Comparison of ENCODE assay signal across 8 cellular contexts in genomic region chr19:29662604-29663404, GRCh38. TPM values are rescaled to one million over a fixed set of nuclear protein-coding genes. Genes with fewer than 3 reads are reported as not detected.
DNase-seq lines count a peak whose midpoint lies in the region; ATAC-seq and TF ChIP-seq lines count a peak whose summit lies in the region.

No MANE protein-coding gene starts in this region.

- DNase-seq in Right ventricle myocardium inferior (ENCODE audit: missing footprints) (peak; percentile 80), cardiac septum (ENCODE audit: low spot score) (no peak), islet precursor cell (peak; percentile 90), stomach (peak; percentile 74), GM10248 (ENCODE audit: extremely low spot score) (no peak)
- no peak for DNase-seq in activated naive CD8-positive, alpha-beta T cell treated with anti-CD3 and anti-CD28 coated beads, Interleukin-2, amount 10 ng/mL, durations not matched to agents 7 days and 5 days
- no peak for DNase-seq in activated CD4-positive, CD25-positive, alpha-beta regulatory T cell (lab: John Stamatoyannopoulos, UW)

- ATAC-seq in Right ventricle myocardium inferior (peak; percentile 35), GM18519 (IDR thresholded peaks at IDR 0.05; ENCODE audit: low FRiP score, unreplicated experiment) (no peak)
- no peak for ATAC-seq in activated naive CD8-positive, alpha-beta T cell treated with anti-CD3 and anti-CD28 coated beads, Interleukin-2, amount 10 ng/mL, durations not matched to agents 7 days and 5 days (ENCODE audit: low read depth)

- H3K9me3 Mint-ChIP-seq in activated naive CD8-positive, alpha-beta T cell treated with anti-CD3 and anti-CD28 coated beads, Interleukin-2, amount 10 ng/mL, durations not matched to agents 7 days and 5 days, result no peaks in the 10 kb centered on the region

- no peak for TF ChIP-seq POLR2A in stomach (IDR thresholded peaks at IDR 0.05)

- no peaks in the 10 kb centered on the region for H3K27me3 Mint-ChIP-seq in activated naive CD8-positive, alpha-beta T cell treated with anti-CD3 and anti-CD28 coated beads, Interleukin-2, amount 10 ng/mL, durations not matched to agents 7 days and 5 days

- peak overlapping the region; percentile 20 to 91 (median 86) for H3K27ac ChIP-seq in stomach

- H3K4me3 ChIP-seq in stomach, result no peak overlapping the region

- no peak for TF ChIP-seq EP300 in stomach (IDR thresholded peaks at IDR 0.05)

- no peak overlapping the region for H3K27ac Mint-ChIP-seq in activated naive CD8-positive, alpha-beta T cell treated with anti-CD3 and anti-CD28 coated beads, Interleukin-2, amount 10 ng/mL, durations not matched to agents 7 days and 5 days

- intact Hi-C loops in Right ventricle myocardium inferior (cut with DNase I) (loop anchor here (10.0 kb wide), 1 partner anchor 448 kb away; the partner anchor contains the start of gene UQCRFS1), cardiac septum (cut with DNase I) (loop anchor here (2.0 kb wide), 1 partner anchor 18 kb away; no protein-coding TSS in a partner anchor), stomach (cut with DNase I; ENCODE audit: low total_unique reads) (no loop called here)

- peaks cover 50 to 62% (median 58%) of the 10 kb centered on the region in 4 donors for H3K4me1 ChIP-seq in stomach

- H3K4me3 Mint-ChIP-seq in activated naive CD8-positive, alpha-beta T cell treated with anti-CD3 and anti-CD28 coated beads, Interleukin-2, amount 10 ng/mL, durations not matched to agents 7 days and 5 days, result peak overlapping the region; percentile 19

- WGBS in stomach, 5 donors, result 19 to 28% (median 23%) methylated on average over 17 of the region's 17 CpGs

- CTCF ChIA-PET in GM10248 (lab: Yijun Ruan, JAX), result interaction anchor here (1.1 to 8.7 kb wide), 5 partner anchors 9 to 63 kb away, joined by 3 to 58 read pairs (median 3); no protein-coding TSS in a partner anchor

- no peaks in the 10 kb centered on the region for H3K27me3 ChIP-seq in stomach

- peaks cover 37% of the 10 kb centered on the region for H3K4me1 Mint-ChIP-seq in activated naive CD8-positive, alpha-beta T cell treated with anti-CD3 and anti-CD28 coated beads, Interleukin-2, amount 10 ng/mL, durations not matched to agents 7 days and 5 days

- no peaks in the 10 kb centered on the region for H3K36me3 ChIP-seq in stomach

- POLR2A ChIA-PET in activated naive CD8-positive, alpha-beta T cell treated with anti-CD3 and anti-CD28 coated beads, Interleukin-2, amount 10 ng/mL, durations not matched to agents 7 days and 5 days (lab: Charles Lee), result interaction anchor here (0.7 to 6.9 kb wide), 5 partner anchors 9 to 56 kb away, joined by 3 to 72 read pairs (median 9); partner anchors contain the start of gene POP4
- POLR2A ChIA-PET in GM10248 (lab: Yijun Ruan, JAX), result no interaction called here

- H3K36me3 Mint-ChIP-seq in activated naive CD8-positive, alpha-beta T cell treated with anti-CD3 and anti-CD28 coated beads, Interleukin-2, amount 10 ng/mL, durations not matched to agents 7 days and 5 days, result peaks cover 11% of the 10 kb centered on the region

- no peak for TF ChIP-seq CTCF in stomach (IDR thresholded peaks at IDR 0.05)
- TF ChIP-seq CTCF in GM10248 (IDR thresholded peaks at IDR 0.05; ENCODE audit: control extremely low read depth, extremely low read depth, low read depth, missing control alignments), result no peak

- no peaks in the 10 kb centered on the region for H3K9me3 ChIP-seq in stomach

RNA-seq across cellular contexts. Expression of gene PLEKHF1, which starts 2.5 kb away (rescaled TPM):
- total RNA-seq in Right ventricle myocardium inferior, result 43.6 TPM
- 9.5 TPM for total RNA-seq in cardiac septum
- total RNA-seq in activated naive CD8-positive, alpha-beta T cell treated with anti-CD3 and anti-CD28 coated beads, Interleukin-2, amount 10 ng/mL, durations not matched to agents 7 days and 5 days, result 10 to 100 TPM; 33.3 to 35.9 TPM
- total RNA-seq in stomach, result 10 to 100 TPM in 1 of 5 donors, 1 to 10 TPM in 4; 1.8 to 13.6 (median 6.1) TPM
- polyA plus RNA-seq in stomach, result 1 to 10 TPM; 5.2 to 8.4 (median 6.7) TPM

RNA-seq across cellular contexts. Expression of gene C19orf12, which starts 52.3 kb away (rescaled TPM):
- total RNA-seq in Right ventricle myocardium inferior (64.2 TPM), cardiac septum (38.0 TPM), stomach (10 to 100 TPM in 4 of 5 donors, 1 to 10 TPM in 1; 4.6 to 67.2 (median 33.0) TPM)
- total RNA-seq in activated naive CD8-positive, alpha-beta T cell treated with anti-CD3 and anti-CD28 coated beads, Interleukin-2, amount 10 ng/mL, durations not matched to agents 7 days and 5 days, result 10 to 100 TPM; 31.8 to 38.2 TPM
- 10 to 100 TPM in 2 of 3 donors, 1 to 10 TPM in 1; 9.9 to 15.3 (median 13.7) TPM for polyA plus RNA-seq in stomach

RNA-seq across cellular contexts. Expression of gene POP4, which starts 56.7 kb away (rescaled TPM):
- total RNA-seq in Right ventricle myocardium inferior (58.0 TPM), cardiac septum (47.8 TPM), stomach (100 to 1,000 TPM in 1 of 5 donors, 10 to 100 TPM in 2, 1 to 10 TPM in 2; 2.0 to 162 (median 40.7) TPM)
- total RNA-seq in activated naive CD8-positive, alpha-beta T cell treated with anti-CD3 and anti-CD28 coated beads, Interleukin-2, amount 10 ng/mL, durations not matched to agents 7 days and 5 days, result 10 to 100 TPM; 79.9 to 80.3 TPM
- polyA plus RNA-seq in stomach, result 100 to 1,000 TPM in 1 of 3 donors, 10 to 100 TPM in 2; 51.3 to 120 (median 83.4) TPM

Comparison
In these comparisons a context has a peak if more than half of its experiments do, and no peak if none do; other contexts are left out.
1. DNase-seq: peak in Right ventricle myocardium inferior (single experiment), islet precursor cell (single experiment) and stomach (single experiment); none in cardiac septum (single experiment), activated naive CD8-positive, alpha-beta T cell treated with anti-CD3 and anti-CD28 coated beads, Interleukin-2, amount 10 ng/mL, durations not matched to agents 7 days and 5 days (single experiment), activated CD4-positive, CD25-positive, alpha-beta regulatory T cell (0 of 4) and GM10248 (single experiment).